In genomic region chr15:59013246-59013645, GRCh38 we compare ENCODE assay signal across 20 cellular contexts. TPM values are rescaled to one million over a fixed set of nuclear protein-coding genes. Genes with fewer than 3 reads are reported as not detected.
DNase-seq lines count a peak whose midpoint lies in the region; ATAC-seq, FAIRE-seq and TF ChIP-seq lines count a peak whose summit lies in the region.
"Had no signal": no experiment of that assay in that cellular context is flagged by ENCODE, and none has a peak within 500 bp of the region (broad histone marks: within the 10 kb centered on the region; RNA-seq: fewer than 3 reads in every experiment).

No MANE protein-coding gene starts in this region.

- no peak for DNase-seq in cardiac muscle cell (ENCODE audit: low read depth in 1 of 2, low spot score in 1 of 2)
- DNase-seq in Right ventricle myocardium superior = no peak
- DNase-seq in astrocyte of the hippocampus (ENCODE audit: low read depth, low spot score) = peak; percentile 11
- DNase-seq in keratinocyte (ENCODE audit: low read depth, low spot score) = no peak
- no peak for DNase-seq in SIG-M5 (lab: John Stamatoyannopoulos, UW)
- DNase-seq in occipital lobe (lab: John Stamatoyannopoulos, UW) = no peak
- DNase-seq in stimulated activated CD4-positive, alpha-beta T cell treated with anti-CD3 and anti-CD28 coated beads, Interleukin-4, amount 100 ng/mL, for 24 hours = no peak
- DNase-seq: GF-D8, MM.1S, NCI-H1048, NCI-H1417 treated with DMSO at 0.1 percent for 48 hours, NCI-H187 treated with DMSO at 0.1 percent for 48 hours, NCI-H2107, PC-9, RPMI8226 had no signal

- no peaks in the 10 kb centered on the region for H3K9me1 ChIP-seq in keratinocyte (ENCODE audit: control insufficient read depth, extremely low read depth, insufficient read depth, low read length)

- intact Hi-C loops in Right ventricle myocardium superior (cut with DNase I) = no loop called here

- H3K4me1 ChIP-seq in cardiac muscle cell (ENCODE audit: low read depth) (no peaks in the 10 kb centered on the region), keratinocyte (ENCODE audit: control insufficient read depth, extremely low read depth, insufficient read depth, low read length) (no peaks in the 10 kb centered on the region)

- H3K9ac ChIP-seq in keratinocyte (ENCODE audit: control insufficient read depth, extremely low read depth, insufficient read depth, low read length) = no peak overlapping the region

- H3K27ac ChIP-seq in cardiac muscle cell (peak overlapping the region; percentile 16), keratinocyte (ENCODE audit: control insufficient read depth, insufficient read depth, low read length) (no peak overlapping the region)
- H3K27ac ChIP-seq: 22Rv1, C4-2B, PC-9 had no signal

- dilution Hi-C loops in keratinocyte (cut with MboI; ENCODE audit: extremely low pct_ligation_motif_present, low sequenced_read_pairs) = no loop called here

- H2AFZ ChIP-seq in keratinocyte (ENCODE audit: control insufficient read depth, low read length) = no peak overlapping the region
- H2AFZ ChIP-seq: PC-9 had no signal

- H3K4me3 ChIP-seq in cardiac muscle cell = no peak overlapping the region
- no peak overlapping the region for H3K4me3 ChIP-seq in keratinocyte (ENCODE audit: control insufficient read depth in 2 of 3, extremely low read depth in 1 of 3, insufficient read depth in 2 of 3, low read depth in 1 of 3, low read length in 3 of 3)
- H3K4me3 ChIP-seq: PC-9 had no signal

- ATAC-seq in Right ventricle myocardium superior (ENCODE audit: poor library complexity) (no peak), HG03521 (IDR thresholded peaks at IDR 0.05; ENCODE audit: unreplicated experiment) (no peak)
- ATAC-seq: SK-N-SH treated with all-trans-retinoic acid at 6 μM for 48 hours had no signal

- H3K27me3 ChIP-seq in cardiac muscle cell (no peaks in the 10 kb centered on the region), keratinocyte (ENCODE audit: control insufficient read depth, extremely low read depth, insufficient read depth, low read length) (no peaks in the 10 kb centered on the region)

- peaks cover 80% of the 10 kb centered on the region for H3K79me2 ChIP-seq in keratinocyte (ENCODE audit: control insufficient read depth, insufficient read depth, low read length)

- H3K36me3 ChIP-seq in cardiac muscle cell (no peaks in the 10 kb centered on the region), keratinocyte (ENCODE audit: control insufficient read depth in 2 of 2, extremely low read depth in 1 of 2, insufficient read depth in 2 of 2, low read length in 2 of 2) (peaks cover 2 to 7% of the 10 kb centered on the region in 2 experiments)

- H3K9me3 ChIP-seq in cardiac muscle cell (ENCODE audit: low read depth) (no peaks in the 10 kb centered on the region), keratinocyte (ENCODE audit: control insufficient read depth, low read depth, low read length) (no peaks in the 10 kb centered on the region)

- TF ChIP-seq CTCF in cardiac muscle cell (IDR thresholded peaks at IDR 0.05; ENCODE audit: low read depth, low read length) (no peak), keratinocyte (optimal IDR thresholded peaks at IDR 0.05 in 1 of 3, IDR thresholded peaks at IDR 0.05 in 1 of 3, conservative IDR thresholded peaks at IDR 0.05 in 1 of 3; ENCODE audit: extremely low read depth in 1 of 3, insufficient read depth in 2 of 3, low read length in 3 of 3) (no peak)

- no peak overlapping the region for H3K4me2 ChIP-seq in keratinocyte (ENCODE audit: control insufficient read depth, extremely low read depth, insufficient read depth, low read depth, low read length)
- H3K4me2 ChIP-seq: PC-9 had no signal

- FAIRE-seq in keratinocyte (lab: Jason Lieb, UNC) = peak; percentile 5
- FAIRE-seq: GM19239 had no signal

- peaks cover 7% of the 10 kb centered on the region for H4K20me1 ChIP-seq in keratinocyte (ENCODE audit: control insufficient read depth, extremely low read depth, insufficient read depth, low read length)

RNA-seq across cellular contexts. Expression of gene RNF111, which starts 25.8 kb away (rescaled TPM):
- 12.4 and 12.9 TPM in 2 replicates for total RNA-seq in cardiac muscle cell
- 15.1 and 23.0 TPM in 2 replicates for polyA plus RNA-seq in cardiac muscle cell
- total RNA-seq in Right ventricle myocardium superior = 18.3 TPM
- 20.4 to 31.2 TPM (median 27.4 TPM) in 3 replicates for polyA plus RNA-seq in keratinocyte
- polyA plus RNA-seq in keratinocyte (2011; ENCODE audit: low read depth) = 33.1 TPM
- polyA plus RNA-seq in keratinocyte (2011; cell fraction: cytosol; rRNA removed) = 8.4 and 16.9 TPM in 2 replicates
- 37.6 and 42.3 TPM in 2 replicates for polyA plus RNA-seq in keratinocyte (2011; cell fraction: nucleus; rRNA removed)
- 16.4 and 18.1 TPM in 2 replicates for polyA plus RNA-seq in keratinocyte (2012; ENCODE audit: low replicate concordance)
- polyA minus RNA-seq in keratinocyte = 67.3 to 106 TPM (median 87.6 TPM) in 3 replicates
- 22.6 TPM for polyA minus RNA-seq in keratinocyte (2011; cell fraction: cytosol; rRNA and poly(A)+ RNA removed)
- 64.7 and 95.1 TPM in 2 replicates for polyA minus RNA-seq in keratinocyte (2011; cell fraction: nucleus; rRNA and poly(A)+ RNA removed)
- total RNA-seq in occipital lobe = 37.1 TPM
